Comparison of ENCODE assay signal across 8 cellular contexts in the genomic region with DNA sequence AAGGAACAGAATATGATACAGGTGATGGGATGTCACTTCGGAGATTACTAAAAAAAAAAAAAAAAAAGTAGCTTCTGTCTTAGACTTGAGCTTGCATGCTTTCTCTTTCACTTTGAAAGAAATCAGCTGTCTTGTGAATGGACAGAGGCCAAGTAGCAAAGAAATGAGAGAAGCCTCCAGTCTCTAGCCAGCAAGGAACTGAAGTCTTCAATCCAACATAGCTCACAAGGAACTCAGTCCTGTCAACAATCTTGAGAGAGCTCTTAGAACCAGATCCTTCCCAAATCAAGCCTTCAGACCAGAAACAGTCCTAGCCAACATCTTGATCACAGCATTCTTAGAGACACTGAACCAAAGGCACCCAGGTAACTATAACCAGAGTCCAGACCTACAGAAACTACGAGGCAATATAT. TPM values are rescaled to one million over a fixed set of nuclear protein-coding genes. Genes with fewer than 3 reads are reported as not detected.
DNase-seq lines count a peak whose midpoint lies in the region; ATAC-seq and TF ChIP-seq lines count a peak whose summit lies in the region.

No MANE protein-coding gene starts in this region.

- POLR2A ChIA-PET in T-cell (lab: Charles Lee): interaction anchor here (0.5 to 1.2 kb wide), 15 partner anchors 8 to 1015 kb away, joined by 3 to 6 read pairs (median 3); partner anchors contain the start of genes BRCA2 (in 1 of the 2), PDS5B (in 1 of the 2) and ZAR1L (in 1 of the 2)

- DNase-seq in T-cell (no peak), foreskin keratinocyte (peak; percentile 6 to 7), KG1 (lab: John Stamatoyannopoulos, UW) (no peak), NCI-H2227 treated with DMSO at 0.1 percent for 48 hours (lab: John Stamatoyannopoulos, UW) (no peak), SIG-M5 treated with dmso at 0.1 percent for 504 hours (lab: John Stamatoyannopoulos, UW; ENCODE audit: unreplicated experiment) (no peak)

- H3K4me1 ChIP-seq in foreskin keratinocyte: peaks cover 5% of the 10 kb centered on the region
- peaks cover 17% of the 10 kb centered on the region for H3K4me1 ChIP-seq in skeletal muscle satellite cell (ENCODE audit: control insufficient read depth, insufficient read depth, low read length)

- peaks cover 40% of the 10 kb centered on the region for H3K36me3 Mint-ChIP-seq in T-cell

- no peak overlapping the region for H3K4me3 ChIP-seq in skeletal muscle satellite cell (ENCODE audit: low read length)

- ATAC-seq in GM18505 (IDR thresholded peaks at IDR 0.05; ENCODE audit: unreplicated experiment) (peak; percentile 78), HG02610 (IDR thresholded peaks at IDR 0.05; ENCODE audit: unreplicated experiment) (peak; percentile 69), T-cell (replicated peaks in 1 of 4) (peak; percentile 27 to 69 (median 56)), foreskin keratinocyte (peak; percentile 18)

- CTCF ChIA-PET in T-cell (lab: Charles Lee): interaction anchor here (0.6 to 2.1 kb wide), 10 partner anchors 8 to 192 kb away, joined by 3 to 15 read pairs (median 4); partner anchors contain the start of genes N4BP2L2 (in 2 of the 2) and PDS5B (in 1 of the 2)

- H3K4me1 Mint-ChIP-seq in T-cell: peaks cover 76 to 89% (median 87%) of the 10 kb centered on the region in 3 donors

- H3K27me3 ChIP-seq in foreskin keratinocyte: no peaks in the 10 kb centered on the region
- no peaks in the 10 kb centered on the region for H3K27me3 ChIP-seq in skeletal muscle satellite cell (ENCODE audit: control insufficient read depth, insufficient read depth, low read length)

- H3K9me3 ChIP-seq in skeletal muscle satellite cell (replicated peaks; ENCODE audit: low read length): no peaks in the 10 kb centered on the region

- H3K9ac ChIP-seq in skeletal muscle satellite cell (ENCODE audit: low read depth, low read length): no peak overlapping the region

- peak overlapping the region; percentile 61 to 72 (median 65) for H3K4me3 Mint-ChIP-seq in T-cell

- H3K9me3 Mint-ChIP-seq in T-cell: no peaks in the 10 kb centered on the region

- peaks cover 25% of the 10 kb centered on the region for H3K36me3 ChIP-seq in skeletal muscle satellite cell (ENCODE audit: insufficient read depth, low read length)

- no peaks in the 10 kb centered on the region for H3K27me3 Mint-ChIP-seq in T-cell

- peak; percentile 22 for TF ChIP-seq POLR2A in GM18505 (IDR thresholded peaks at IDR 0.05; ENCODE audit: borderline replicate concordance, extremely low read depth, insufficient read depth, insufficient read length)

- no peak for TF ChIP-seq CTCF in foreskin keratinocyte (conservative IDR thresholded peaks at IDR 0.05)

- H3K27ac ChIP-seq in foreskin keratinocyte: no peak overlapping the region

- peak overlapping the region; percentile 23 to 87 for H3K27ac Mint-ChIP-seq in T-cell

- H3K4me2 ChIP-seq in skeletal muscle satellite cell (ENCODE audit: low read length): peak overlapping the region; percentile 6

RNA-seq across cellular contexts. Expression of gene N4BP2L2, which starts 7.7 kb away (rescaled TPM):
- 100 to 1,000 TPM; 200 to 241 (median 216) TPM for total RNA-seq in T-cell
- 48.1 and 55.7 TPM in 2 replicates for total RNA-seq in foreskin keratinocyte
- 22.8 and 24.6 TPM in 2 replicates for polyA plus RNA-seq in foreskin keratinocyte
- total RNA-seq in skeletal muscle satellite cell (2012; rRNA removed): 55.3 and 65.9 TPM in 2 replicates

RNA-seq across cellular contexts. Expression of gene PDS5B, which starts 55.4 kb away (rescaled TPM):
- 10 to 100 TPM; 45.4 to 48.5 (median 46.9) TPM for total RNA-seq in T-cell
- 21.7 and 24.8 TPM in 2 replicates for total RNA-seq in foreskin keratinocyte
- 2.6 and 3.8 TPM in 2 replicates for polyA plus RNA-seq in foreskin keratinocyte
- total RNA-seq in skeletal muscle satellite cell (2012; rRNA removed): 14.2 and 14.7 TPM in 2 replicates

Comparison
In these comparisons a context has a peak if more than half of its experiments do, and no peak if none do; other contexts are left out.
1. ATAC-seq: peak in every context shown above with its lines; median percentile 78 in GM18505; 69 in HG02610; 56 in T-cell; 18 in foreskin keratinocyte.
2. DNase-seq: peak in foreskin keratinocyte (2 of 2); none in T-cell (0 of 34), KG1 (single experiment), NCI-H2227 treated with DMSO at 0.1 percent for 48 hours (single experiment) and SIG-M5 treated with dmso at 0.1 percent for 504 hours (single experiment).